8 cellular contexts compared by ENCODE assay signal in genomic region chr20:38472513-38473352, GRCh38. TPM values are rescaled to one million over a fixed set of nuclear protein-coding genes. Genes with fewer than 3 reads are reported as not detected.
DNase-seq lines count a peak whose midpoint lies in the region; ATAC-seq and TF ChIP-seq lines count a peak whose summit lies in the region.

Gene RALGAPB (plus strand): TSS chr20:38472843. CDS start chr20:38488433, 15,590 bp downstream.

- peaks cover 8% of the 10 kb centered on the region; the same call in 1 of the 2 replicates for H3K27me3 ChIP-seq in OCI-LY3 (ENCODE audit: low read depth, low read length)

- H3K27ac Mint-ChIP-seq in endothelial cell (ENCODE audit: unreplicated experiment) (peak within 1 kb of the TSS; percentile 69), mesothelial cell of epicardium (peak within 1 kb of the TSS; percentile 95)

- H3K4me3 ChIP-seq in OCI-LY3 (ENCODE audit: low read length), result peak within 1 kb of the TSS; percentile 83

- peaks cover 46% of the 10 kb centered on the region for H3K79me2 ChIP-seq in OCI-LY3 (ENCODE audit: low read length)

- no peaks in the 10 kb centered on the region for H3K9me3 Mint-ChIP-seq in endothelial cell (ENCODE audit: unreplicated experiment)
- no peaks in the 10 kb centered on the region for H3K9me3 Mint-ChIP-seq in mesothelial cell of epicardium

- peak within 1 kb of the TSS; percentile 85 for H3K9ac ChIP-seq in OCI-LY3 (ENCODE audit: low read length)

- H3K4me1 Mint-ChIP-seq in endothelial cell (ENCODE audit: unreplicated experiment), result peaks cover 25% of the 10 kb centered on the region
- H3K4me1 Mint-ChIP-seq in mesothelial cell of epicardium, result peaks cover 26% of the 10 kb centered on the region

- H3K27me3 Mint-ChIP-seq in endothelial cell (ENCODE audit: unreplicated experiment) (no peaks in the 10 kb centered on the region), mesothelial cell of epicardium (ENCODE audit: low read depth) (peaks cover 12% of the 10 kb centered on the region)

- peaks cover 20% of the 10 kb centered on the region for H4K20me1 ChIP-seq in OCI-LY3 (ENCODE audit: insufficient read depth, low read length)

- H3K27ac ChIP-seq in OCI-LY3 (ENCODE audit: low read length), result no peak within 1 kb of the TSS

- peak within 1 kb of the TSS; percentile 94 for H3K4me3 Mint-ChIP-seq in endothelial cell (ENCODE audit: unreplicated experiment)
- peak within 1 kb of the TSS; percentile 86 for H3K4me3 Mint-ChIP-seq in mesothelial cell of epicardium

- TF ChIP-seq CTCF in OCI-LY3 (IDR thresholded peaks at IDR 0.05; ENCODE audit: low read depth, low read length) (peak; percentile 65), endothelial cell (IDR thresholded peaks at IDR 0.05; ENCODE audit: unreplicated experiment) (peak; percentile 19), mesothelial cell of epicardium (IDR thresholded peaks at IDR 0.05; ENCODE audit: unreplicated experiment) (no peak)

- peaks cover 3% of the 10 kb centered on the region for H3K36me3 ChIP-seq in OCI-LY3 (replicated peaks; ENCODE audit: low read depth, low read length)

- peak within 1 kb of the TSS; percentile 98 for H2AFZ ChIP-seq in OCI-LY3 (ENCODE audit: low read depth, low read length)

- H3K4me2 ChIP-seq in OCI-LY3 (ENCODE audit: low read length), result peak within 1 kb of the TSS; percentile 97

- H3K4me1 ChIP-seq in OCI-LY3 (ENCODE audit: low read length), result peaks cover 17% of the 10 kb centered on the region

- H3K36me3 Mint-ChIP-seq in endothelial cell (ENCODE audit: low read depth, unreplicated experiment), result no peaks in the 10 kb centered on the region
- no peaks in the 10 kb centered on the region for H3K36me3 Mint-ChIP-seq in mesothelial cell of epicardium

- peak; percentile 84 for ATAC-seq in GM21526 (IDR thresholded peaks at IDR 0.05; ENCODE audit: low FRiP score, unreplicated experiment)

- no peaks in the 10 kb centered on the region for H3K9me3 ChIP-seq in OCI-LY3 (ENCODE audit: insufficient read depth, low read length)

- DNase-seq in DMS 273 treated with DMSO at 0.1 percent for 48 hours (lab: John Stamatoyannopoulos, UW) (peak; percentile 94), HuH-7.5 (ENCODE audit: low spot score) (peak; percentile 91), endothelial cell (ENCODE audit: low spot score) (peak; percentile 99), mesothelial cell of epicardium (ENCODE audit: low spot score in 2 of 2, unreplicated experiment in 2 of 2) (peak; percentile 97 to 99)
- peak; percentile 100 for DNase-seq in activated CD8-positive, alpha-beta memory T cell treated with anti-CD3 and anti-CD28 coated beads, Interleukin-2, amount 50 U/mL, for 48 hours
- peak; percentile 96 to 98 for DNase-seq in stimulated activated CD8-positive, alpha-beta memory T cell treated with anti-CD3 and anti-CD28 coated beads, Interleukin-15, amount 100 ng/mL, for 48 hours (ENCODE audit: low read depth in 2 of 2)

RNA-seq across cellular contexts. Expression of gene RALGAPB, which starts in this region (rescaled TPM):
- total RNA-seq in endothelial cell (ENCODE audit: unreplicated experiment) (46.0 TPM), mesothelial cell of epicardium (42.2 to 45.4 TPM (median 43.5 TPM) in 3 replicates)
